In the genomic region with DNA sequence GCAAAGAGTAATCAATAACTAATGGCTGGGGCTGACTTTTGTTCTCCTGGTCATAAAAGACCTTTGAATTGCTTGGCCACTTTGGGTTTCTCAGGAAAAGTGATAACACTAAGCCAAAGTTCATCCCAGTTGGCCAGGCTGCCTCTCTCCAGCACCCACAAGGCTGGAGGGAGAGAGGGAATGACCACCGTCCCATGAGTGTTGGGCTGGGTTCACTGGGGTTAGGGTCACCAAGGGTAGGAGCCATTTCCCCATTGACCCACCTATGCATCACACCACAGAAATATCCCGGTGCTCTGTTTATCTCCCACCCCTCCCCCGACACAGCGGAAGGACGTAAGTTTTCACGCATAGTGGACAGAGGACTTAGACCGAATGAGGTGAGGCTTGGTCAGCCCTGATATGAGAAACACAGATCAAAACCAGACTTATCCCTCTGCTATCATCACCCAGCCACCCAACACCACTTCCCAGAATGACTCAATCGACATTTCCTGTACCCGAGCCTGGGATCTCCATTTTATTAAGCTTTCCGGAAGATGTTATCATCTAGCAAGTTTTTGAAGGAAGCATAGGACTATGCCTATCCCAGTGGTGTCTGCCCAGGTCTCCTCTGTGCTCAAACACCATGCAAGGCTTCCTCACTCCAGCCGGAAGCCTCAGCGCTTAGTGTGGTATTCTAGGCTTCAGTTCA, we compare ENCODE assay signal across 20 cellular contexts. TPM values are rescaled to one million over a fixed set of nuclear protein-coding genes. Genes with fewer than 3 reads are reported as not detected.
A peak's percentile ranks its signal among the peaks of the same experiment; 100 is the strongest.
DNase-seq lines count a peak whose midpoint lies in the region; ATAC-seq, FAIRE-seq and TF ChIP-seq lines count a peak whose summit lies in the region.
"Had no signal": no experiment of that assay in that cellular context is flagged by ENCODE, and none has a peak within 500 bp of the region (broad histone marks: within the 10 kb centered on the region; RNA-seq: fewer than 3 reads in every experiment).

No MANE protein-coding gene starts in this region.

- no peaks in the 10 kb centered on the region for H3K4me1 Mint-ChIP-seq in natural killer cell treated with Interleukin-12 subunit alpha and Interleukin-12 subunit beta and Interleukin-15 and Interleukin-18, amount 100 ng/mL, for 72 hours (ENCODE audit: low read depth in 2 of 2)
- no peaks in the 10 kb centered on the region for H3K4me1 Mint-ChIP-seq in natural killer cell
- H3K4me1 Mint-ChIP-seq in T-cell = no peaks in the 10 kb centered on the region

- no peaks in the 10 kb centered on the region for H3K36me3 Mint-ChIP-seq in natural killer cell treated with Interleukin-12 subunit alpha and Interleukin-12 subunit beta and Interleukin-15 and Interleukin-18, amount 100 ng/mL, for 72 hours
- no peaks in the 10 kb centered on the region for H3K36me3 Mint-ChIP-seq in natural killer cell
- H3K36me3 Mint-ChIP-seq in T-cell = no peaks in the 10 kb centered on the region

- no peaks in the 10 kb centered on the region for H3K9me3 ChIP-seq in K562 (replicated peaks; ENCODE audit: control insufficient read depth, insufficient read depth, low read depth, low read length)

- H3K36me3 ChIP-seq in K562 (ENCODE audit: control insufficient read depth, insufficient read depth, low read length) = no peaks in the 10 kb centered on the region

- H3K4me3 Mint-ChIP-seq in natural killer cell treated with Interleukin-12 subunit alpha and Interleukin-12 subunit beta and Interleukin-15 and Interleukin-18, amount 100 ng/mL, for 72 hours = no peak overlapping the region
- no peak overlapping the region for H3K4me3 Mint-ChIP-seq in natural killer cell
- H3K4me3 Mint-ChIP-seq in T-cell = no peak overlapping the region

- intact Hi-C loops in natural killer cell (cut with micrococcal nuclease) = no loop called here
- intact Hi-C loops in K562 (cut with micrococcal nuclease) = no loop called here

- ATAC-seq in natural killer cell treated with Interleukin-12 subunit alpha and Interleukin-12 subunit beta and Interleukin-15 and Interleukin-18, amount 100 ng/mL, for 72 hours = peak; percentile 31 to 40
- ATAC-seq in natural killer cell = no peak
- peak; percentile 94 for ATAC-seq in K562
- ATAC-seq in left lobe of liver = peak; percentile 58
- ATAC-seq in HG03135 (IDR thresholded peaks at IDR 0.05; ENCODE audit: unreplicated experiment) = no peak
- ATAC-seq in T-cell (replicated peaks in 1 of 4) = no peak
- ATAC-seq: GM12878 had no signal

- H3K9me3 Mint-ChIP-seq in natural killer cell treated with Interleukin-12 subunit alpha and Interleukin-12 subunit beta and Interleukin-15 and Interleukin-18, amount 100 ng/mL, for 72 hours = no peaks in the 10 kb centered on the region
- no peaks in the 10 kb centered on the region for H3K9me3 Mint-ChIP-seq in natural killer cell
- no peaks in the 10 kb centered on the region for H3K9me3 Mint-ChIP-seq in T-cell

- BruUV-seq in K562 (replicated peaks; lab: Mats Ljungman, UMichigan) = no TSS peak

- H3K27me3 Mint-ChIP-seq in natural killer cell treated with Interleukin-12 subunit alpha and Interleukin-12 subunit beta and Interleukin-15 and Interleukin-18, amount 100 ng/mL, for 72 hours = peaks cover 17 to 43% of the 10 kb centered on the region in 2 donors
- H3K27me3 Mint-ChIP-seq in natural killer cell (ENCODE audit: low read depth in 2 of 2) (peaks cover 21 to 45% of the 10 kb centered on the region in 2 donors), T-cell (peaks cover 19 to 27% of the 10 kb centered on the region in 2 donors)

- CTCF ChIA-PET in K562 (lab: Yijun Ruan, JAX; ENCODE audit: low intra/inter-chr PET ratio) (interaction anchor here (0.5 kb wide), 1 partner anchor 31 kb away, joined by 4 read pairs; no protein-coding TSS in a partner anchor), T-cell (lab: Charles Lee) (no interaction called here)

- WGBS in K562 (ENCODE audit: insufficient coverage, low coverage, missing lambda C conversion rate) = 6% methylated on average over 11 of the region's 12 CpGs

- FAIRE-seq in K562 (lab: Jason Lieb, UNC) = peak; percentile 98
- FAIRE-seq in urothelium cell line (lab: Jason Lieb, UNC) = peak; percentile 35
- FAIRE-seq: GM12878, GM19239 had no signal

- no peak; a peak in 1 of 4 replicates for TF ChIP-seq RAD21 in K562 (CRISPR knock-in tag; conservative IDR thresholded peaks at IDR 0.05 in 1 of 2, IDR thresholded peaks at IDR 0.05 in 1 of 2)

- no peaks in the 10 kb centered on the region for H4K20me1 ChIP-seq in K562 (replicated peaks; ENCODE audit: control insufficient read depth, insufficient read depth, low read length)

- no peaks in the 10 kb centered on the region for H3K9me1 ChIP-seq in K562 (ENCODE audit: control insufficient read depth, insufficient read depth, low read length)

- H3K4me3 ChIP-seq in K562 (no peak overlapping the region), foreskin fibroblast (ENCODE audit: low read depth in 1 of 2, low read length in 2 of 2) (no peak overlapping the region)
- H3K4me3 ChIP-seq: GM12878, GM23248, PC-9 had no signal

- H3K79me2 ChIP-seq in K562 (ENCODE audit: control insufficient read depth, insufficient read depth, low read length) = no peaks in the 10 kb centered on the region

- peak overlapping the region; percentile 66 to 67; a peak in 3 of 4 replicates for H3K9ac ChIP-seq in K562 (ENCODE audit: insufficient read depth in 1 of 2, low read depth in 2 of 2, low read length in 2 of 2)
- H3K9ac ChIP-seq: GM23248, KMS-11 had no signal

- no peak overlapping the region for H3K27ac Mint-ChIP-seq in natural killer cell treated with Interleukin-12 subunit alpha and Interleukin-12 subunit beta and Interleukin-15 and Interleukin-18, amount 100 ng/mL, for 72 hours
- no peak overlapping the region for H3K27ac Mint-ChIP-seq in natural killer cell
- H3K27ac Mint-ChIP-seq in T-cell = no peak overlapping the region

- DNase-seq in natural killer cell treated with Interleukin-12 subunit alpha and Interleukin-12 subunit beta and Interleukin-15 and Interleukin-18, amount 100 ng/mL, for 72 hours (ENCODE audit: low spot score) = no peak
- DNase-seq in natural killer cell (no peak), K562 (ENCODE audit: extremely low read depth in 1 of 4, low spot score in 3 of 4) (peak; percentile 69 to 92 (median 82)), left lobe of liver (ENCODE audit: low spot score) (no peak), urothelium cell line (ENCODE audit: low spot score) (no peak), foreskin fibroblast (no peak), T-cell (no peak)
- DNase-seq: C1 segment of cervical spinal cord, GM23248, MM.1S, NCI-H1105 treated with DMSO at 0.1 percent for 48 hours, NCI-H187, NCI-H446 treated with DMSO at 0.1 percent for 48 hours, NCI-H748 treated with DMSO at 0.1 percent for 48 hours, PC-9 had no signal

- POLR2A ChIA-PET in K562 (lab: Yijun Ruan, JAX) (interaction anchor here (0.6 to 2.1 kb wide), 5 partner anchors 9 to 61 kb away, joined by 3 to 6 read pairs (median 3); no protein-coding TSS in a partner anchor), T-cell (lab: Charles Lee) (no interaction called here)

- H3K4me2 ChIP-seq in K562 (ENCODE audit: insufficient read depth, low read length) = peak overlapping the region; percentile 75
- H3K4me2 ChIP-seq: KMS-11, PC-9 had no signal

- in situ Hi-C loops in K562 (cut with MboI) = no loop called here

- TF ChIP-seq CTCF in natural killer cell (IDR thresholded peaks at IDR 0.05) (no peak), K562 (IDR thresholded peaks at IDR 0.05 in 2 of 3, conservative IDR thresholded peaks at IDR 0.05 in 1 of 3; ENCODE audit: insufficient read depth in 2 of 3, low read depth in 1 of 3, low read length in 3 of 3) (no peak), foreskin fibroblast (IDR thresholded peaks at IDR 0.05; ENCODE audit: low read depth, low read length) (no peak)

- H3K4me1 ChIP-seq in K562 (replicated peaks in 1 of 2; ENCODE audit: control insufficient read depth in 2 of 2, insufficient read depth in 2 of 2, low read length in 2 of 2) = peaks cover 13 to 28% of the 10 kb centered on the region in 2 experiments; a peak in 4 of 5 replicates

- H3K27me3 ChIP-seq in K562 (ENCODE audit: control insufficient read depth in 2 of 2, insufficient read depth in 2 of 2, low read length in 2 of 2) = no peaks in the 10 kb centered on the region

- no peak; the same call in 1 of the 2 replicates for TF ChIP-seq POLR2A in K562 (conservative IDR thresholded peaks at IDR 0.05)

- H3K27ac ChIP-seq in K562 (ENCODE audit: extremely low read depth, low read depth, low read length) = peak overlapping the region; percentile 86
- H3K27ac ChIP-seq: GM23248, HL-60, KMS-11, PC-9 had no signal

- H2AFZ ChIP-seq in K562 (ENCODE audit: low read depth, low read length) = peak overlapping the region; percentile 88
- H2AFZ ChIP-seq: GM23248, PC-9 had no signal

- TF ChIP-seq EP300 in K562 (IDR thresholded peaks at IDR 0.05; ENCODE audit: low read length) = peak; percentile 97

TF ChIP-seq in K562, 482 proteins besides CTCF, POLR2A, EP300 and RAD21 (continues in another document):
- TF ChIP-seq ETS2 (tag; IDR thresholded peaks at IDR 0.05; ENCODE audit: borderline replicate concordance, poor library complexity, severe bottlenecking) = no peak
- TF ChIP-seq SIN3B (IDR thresholded peaks at IDR 0.05; ENCODE audit: low read depth) = no peak
- peak; percentile 84 for TF ChIP-seq MBD2 (IDR thresholded peaks at IDR 0.05; ENCODE audit: borderline replicate concordance, low read depth)
- no peak; the same call in 1 of the 2 replicates for TF ChIP-seq PYGO2 (tag; IDR thresholded peaks at IDR 0.05)

RNA-seq across cellular contexts. Expression of a gene that starts 27.0 kb away (rescaled TPM):
- 10 to 100 TPM in 1 of 2 donors, 1 to 10 TPM in 1; 2.3 to 10.7 TPM for total RNA-seq in natural killer cell treated with Interleukin-12 subunit alpha and Interleukin-12 subunit beta and Interleukin-15 and Interleukin-18, amount 100 ng/mL, for 72 hours
- total RNA-seq in natural killer cell (1 to 10 TPM; 1.7 to 2.6 (median 2.5) TPM), K562 (2014; rRNA removed) (8.6 and 10.9 TPM in 2 replicates), K562 (2014; rRNA removed; fragmentation: Illumina TruSeq; extraction: Trizol) (7.1 TPM in 2 replicates), K562 (2015; rRNA removed; fragmentation: Illumina TruSeq; extraction: Trizol) (7.3 and 8.1 TPM in 2 replicates), K562 (2021) (23.3 and 29.0 TPM in 2 replicates), left lobe of liver (4.0 TPM), T-cell (1 to 10 TPM; 4.3 to 6.0 (median 5.8) TPM)
- 34.1 and 39.8 TPM in 2 replicates for total RNA-seq in K562 (2011; cell fraction: chromatin; rRNA removed; ENCODE audit: low replicate concordance)
- 20.5 and 21.1 TPM in 2 replicates for total RNA-seq in K562 (2011; cell fraction: nucleolus; rRNA removed)
- 24.4 and 30.4 TPM in 2 replicates for total RNA-seq in K562 (2011; cell fraction: nucleoplasm; rRNA removed)
- polyA plus RNA-seq in K562 (2011; rRNA removed) (2.8 and 3.0 TPM in 2 replicates), K562 (2014; fragmentation: Illumina TruSeq; extraction: Trizol) (11.6 and 11.7 TPM in 2 replicates), K562 (2014; fragmentation: Nextera tagmentation; extraction: Ambion mirVana) (1 to 10 TPM; 2.5 to 6.3 TPM), K562 (2014; rRNA removed) (8.7 and 8.8 TPM in 2 replicates)
- 2.2 and 2.6 TPM in 2 replicates for polyA plus RNA-seq in K562 (2011; cell fraction: cytosol; rRNA removed)
- polyA plus RNA-seq in K562 (2011; cell fraction: nucleus; rRNA removed) = 13.0 and 17.4 TPM in 2 replicates
- polyA plus RNA-seq in K562 (2012) = 6.4 and 8.1 TPM in 2 replicates
- polyA minus RNA-seq in K562 (2011; rRNA and poly(A)+ RNA removed) = 7.3 and 7.7 TPM in 2 replicates
- polyA minus RNA-seq in K562 (2011; cell fraction: cytosol; rRNA and poly(A)+ RNA removed) = 8.8 and 11.6 TPM in 2 replicates
- polyA minus RNA-seq in K562 (2011; cell fraction: nucleus; rRNA and poly(A)+ RNA removed) = 9.4 and 10.8 TPM in 2 replicates

Comparison
In these comparisons a context has a peak if more than half of its experiments do, and no peak if none do; other contexts are left out.
1. ATAC-seq: peak in natural killer cell treated with Interleukin-12 subunit alpha and Interleukin-12 subunit beta and Interleukin-15 and Interleukin-18, amount 100 ng/mL, for 72 hours (2 of 2), K562 (single experiment) and left lobe of liver (single experiment); none in natural killer cell (0 of 3), HG03135 (single experiment) and T-cell (0 of 4).
2. DNase-seq: peak in K562 (4 of 4); none in natural killer cell treated with Interleukin-12 subunit alpha and Interleukin-12 subunit beta and Interleukin-15 and Interleukin-18, amount 100 ng/mL, for 72 hours (single experiment), natural killer cell (single experiment), left lobe of liver (single experiment), urothelium cell line (single experiment), foreskin fibroblast (0 of 2) and T-cell (0 of 34).